Comparison of ENCODE assay signal across 18 cellular contexts in genomic region chr7:42479452-42480303, GRCh38.
DNase-seq lines count a peak whose midpoint lies in the region; ATAC-seq and TF ChIP-seq lines count a peak whose summit lies in the region.
"Had no signal": no experiment of that assay in that cellular context is flagged by ENCODE, and none has a peak within 500 bp of the region (broad histone marks: within the 10 kb centered on the region; RNA-seq: fewer than 3 reads in every experiment).

No MANE protein-coding gene starts in this region.

- no peaks in the 10 kb centered on the region for H3K9me3 ChIP-seq in uterus
- H3K9me3 ChIP-seq: MG63, thoracic aorta had no signal

- H3K36me3 ChIP-seq in rectal smooth muscle tissue (ENCODE audit: control insufficient read depth, insufficient read depth, low read length) (no peaks in the 10 kb centered on the region), uterus (no peaks in the 10 kb centered on the region)
- H3K36me3 ChIP-seq: MG63, thoracic aorta had no signal

- intact Hi-C loops in left ventricle myocardium superior (cut with micrococcal nuclease) = no loop called here
- intact Hi-C loops in uterus (cut with DNase I; ENCODE audit: low total_unique reads) = no loop called here
- intact Hi-C loops in activated CD4-positive, alpha-beta T cell treated with anti-CD3 and anti-CD28 coated beads, Interleukin-2, amount 10 ng/mL, durations not matched to agents 24 days and 14 days (cut with micrococcal nuclease) = no loop called here

- TF ChIP-seq CTCF in AG10803 (conservative IDR thresholded peaks at IDR 0.05; ENCODE audit: low read length) (no peak), uterus (IDR thresholded peaks at IDR 0.05) (no peak)

- H3K36me3 Mint-ChIP-seq in activated CD4-positive, alpha-beta T cell treated with anti-CD3 and anti-CD28 coated beads, Interleukin-2, amount 10 ng/mL, durations not matched to agents 24 days and 14 days (ENCODE audit: low read depth) = no peaks in the 10 kb centered on the region

- H3K27ac Mint-ChIP-seq in activated CD4-positive, alpha-beta T cell treated with anti-CD3 and anti-CD28 coated beads, Interleukin-2, amount 10 ng/mL, durations not matched to agents 24 days and 14 days = no peak overlapping the region
- H3K27ac Mint-ChIP-seq: activated T-cell treated with anti-CD3 and anti-CD28 coated beads, Interleukin-2, amount 50 U/mL, for 72 hours had no signal

- peak; percentile 31 for DNase-seq in AG10803 (ENCODE audit: low read depth)
- DNase-seq in astrocyte of the hippocampus (ENCODE audit: low read depth, low spot score) = peak; percentile 64
- no peak for DNase-seq in left ventricle myocardium superior
- DNase-seq in uterus = no peak
- DNase-seq in activated CD4-positive, alpha-beta T cell treated with anti-CD3 and anti-CD28 coated beads, Interleukin-2, amount 10 ng/mL, durations not matched to agents 24 days and 14 days = no peak
- DNase-seq in Ammon's horn (ENCODE audit: low spot score) = no peak
- DNase-seq: activated CD4-positive, alpha-beta T cell treated with anti-CD3 and anti-CD28 coated beads, Interleukin-2, amount 50 U/mL, for 48 hours; activated T-cell treated with anti-CD3 and anti-CD28 coated beads, Interleukin-2, amount 50 U/mL, for 72 hours; H7; head of caudate nucleus; MG63; NCI-H1694 treated with DMSO at 0.1 percent for 48 hours; NCI-H510A treated with DMSO at 0.1 percent for 48 hours; OCI-M1; stimulated activated CD4-positive, alpha-beta T cell treated with anti-CD3 and anti-CD28 coated beads, Interleukin-2, amount 100 ng/mL, for 24 hours had no signal

- H3K9me3 Mint-ChIP-seq in activated CD4-positive, alpha-beta T cell treated with anti-CD3 and anti-CD28 coated beads, Interleukin-2, amount 10 ng/mL, durations not matched to agents 24 days and 14 days = no peaks in the 10 kb centered on the region

- H3K27me3 ChIP-seq in rectal smooth muscle tissue (ENCODE audit: control insufficient read depth, insufficient read depth, low read length) (no peaks in the 10 kb centered on the region), uterus (no peaks in the 10 kb centered on the region)
- H3K27me3 ChIP-seq: MG63 had no signal

- H3K27ac ChIP-seq in rectal smooth muscle tissue (ENCODE audit: low read depth, low read length) (peak overlapping the region; percentile 75), uterus (peak overlapping the region in 1 of 2 donors; percentile 9)
- H3K27ac ChIP-seq: thoracic aorta had no signal

- H3K4me1 ChIP-seq in rectal smooth muscle tissue (ENCODE audit: control insufficient read depth, insufficient read depth, low read length) (peaks cover 10% of the 10 kb centered on the region), uterus (peaks cover 0 to 2% of the 10 kb centered on the region in 2 donors)

- H3K4me1 Mint-ChIP-seq in activated CD4-positive, alpha-beta T cell treated with anti-CD3 and anti-CD28 coated beads, Interleukin-2, amount 10 ng/mL, durations not matched to agents 24 days and 14 days = no peaks in the 10 kb centered on the region

- no peaks in the 10 kb centered on the region for H3K27me3 Mint-ChIP-seq in activated CD4-positive, alpha-beta T cell treated with anti-CD3 and anti-CD28 coated beads, Interleukin-2, amount 10 ng/mL, durations not matched to agents 24 days and 14 days

- H3K4me3 ChIP-seq in AG10803 (ENCODE audit: low read length) (no peak overlapping the region), rectal smooth muscle tissue (ENCODE audit: low read length) (no peak overlapping the region), uterus (no peak overlapping the region)
- H3K4me3 ChIP-seq: MG63, thoracic aorta had no signal

- H3K4me3 Mint-ChIP-seq in activated CD4-positive, alpha-beta T cell treated with anti-CD3 and anti-CD28 coated beads, Interleukin-2, amount 10 ng/mL, durations not matched to agents 24 days and 14 days = no peak overlapping the region
- H3K4me3 Mint-ChIP-seq: activated T-cell treated with anti-CD3 and anti-CD28 coated beads, Interleukin-2, amount 50 U/mL, for 72 hours had no signal

- peak; percentile 75 for ATAC-seq in left ventricle myocardium superior
- no peak for ATAC-seq in HG03439 (IDR thresholded peaks at IDR 0.05; ENCODE audit: unreplicated experiment)
- ATAC-seq: activated T-cell treated with anti-CD3 and anti-CD28 coated beads, Interleukin-2, amount 50 U/mL, for 72 hours had no signal

- TF ChIP-seq POLR2A in uterus (IDR thresholded peaks at IDR 0.05) = no peak

- no peak overlapping the region for H3K9ac ChIP-seq in rectal smooth muscle tissue (ENCODE audit: low read length)

Comparison
In these comparisons a context has a peak if more than half of its experiments do, and no peak if none do; other contexts are left out.
1. DNase-seq: peak in AG10803 (single experiment) and astrocyte of the hippocampus (single experiment); none in left ventricle myocardium superior (single experiment), uterus (0 of 2), activated CD4-positive, alpha-beta T cell treated with anti-CD3 and anti-CD28 coated beads, Interleukin-2, amount 10 ng/mL, durations not matched to agents 24 days and 14 days (single experiment) and Ammon's horn (single experiment).